ENCODE assay signal across 32 cellular contexts in genomic region chr5:172211676-172212075, GRCh38. TPM values are rescaled to one million over a fixed set of nuclear protein-coding genes. Genes with fewer than 3 reads are reported as not detected.
"Had no signal": no experiment of that assay in that cellular context is flagged by ENCODE, and none has a peak within 500 bp of the region (broad histone marks: within the 10 kb centered on the region; RNA-seq: fewer than 3 reads in every experiment).

No MANE protein-coding gene starts in this region.

- H3K27ac Mint-ChIP-seq: mesothelial cell of epicardium; natural killer cell; stimulated activated naive CD8-positive, alpha-beta T cell treated with anti-CD3 and anti-CD28 coated beads, Interleukin-15, Interleukin-2, amounts not matched to agents 100 ng/mL and 50 ng/mL, for 24 hours had no signal

- H3K4me3 Mint-ChIP-seq: mesothelial cell of epicardium; naive B cell; natural killer cell; neural crest cell; stimulated activated naive CD8-positive, alpha-beta T cell treated with anti-CD3 and anti-CD28 coated beads, Interleukin-15, Interleukin-2, amounts not matched to agents 100 ng/mL and 50 ng/mL, for 24 hours had no signal

- H3K27me3 Mint-ChIP-seq: naive B cell; stimulated activated naive CD8-positive, alpha-beta T cell treated with anti-CD3 and anti-CD28 coated beads, Interleukin-15, Interleukin-2, amounts not matched to agents 100 ng/mL and 50 ng/mL, for 24 hours had no signal

- DNase-seq: islet precursor cell; left ventricle myocardium inferior; mesendoderm; naive B cell; natural killer cell; nucleus accumbens; right lobe of liver; stimulated activated CD4-positive, alpha-beta T cell treated with anti-CD3 and anti-CD28 coated beads, Interleukin-12 subunit alpha, Interleukin-12 subunit beta, amount 100 ng/mL, for 4 hours; stimulated activated CD4-positive, alpha-beta T cell treated with anti-CD3 and anti-CD28 coated beads, Interleukin-15, amount 100 ng/mL, for 24 hours; stimulated activated CD4-positive, alpha-beta T cell treated with anti-CD3 and anti-CD28 coated beads, Interleukin-2, amount 100 ng/mL, for 24 hours; stimulated activated CD4-positive, alpha-beta T cell treated with anti-CD3 and anti-CD28 coated beads, Interleukin-4, amount 100 ng/mL, for 1 hour; stimulated activated naive CD4-positive, alpha-beta T cell; tibial artery; trophoblast cell; upper lobe of right lung had no signal

- ATAC-seq: natural killer cell, right lobe of liver, upper lobe of right lung had no signal

- H3K9me3 Mint-ChIP-seq: naive B cell; natural killer cell; neural crest cell; stimulated activated naive CD8-positive, alpha-beta T cell treated with anti-CD3 and anti-CD28 coated beads, Interleukin-15, Interleukin-2, amounts not matched to agents 100 ng/mL and 50 ng/mL, for 24 hours had no signal

- H3K4me1 Mint-ChIP-seq: mesothelial cell of epicardium had no signal

- H3K9me3 ChIP-seq: left ventricle myocardium inferior, right atrium auricular region, right lobe of liver, suprapubic skin, thoracic aorta, tibial artery, upper lobe of right lung had no signal

RNA-seq across cellular contexts. Expression of gene EFCAB9, which starts 17.7 kb away (rescaled TPM):
- total RNA-seq: hepatocyte, kidney epithelial cell, left ventricle myocardium inferior, lower leg skin, lung, mesothelial cell of epicardium, mononuclear cell, natural killer cell, osteoblast, posterior vena cava, pulmonary artery endothelial cell, renal cortical epithelial cell, right atrium auricular region, right lobe of liver, skeletal muscle tissue, subcutaneous adipose tissue, suprapubic skin, thoracic aorta, upper lobe of right lung had no signal
